ENCODE assay signal across 14 cellular contexts in the genomic region with DNA sequence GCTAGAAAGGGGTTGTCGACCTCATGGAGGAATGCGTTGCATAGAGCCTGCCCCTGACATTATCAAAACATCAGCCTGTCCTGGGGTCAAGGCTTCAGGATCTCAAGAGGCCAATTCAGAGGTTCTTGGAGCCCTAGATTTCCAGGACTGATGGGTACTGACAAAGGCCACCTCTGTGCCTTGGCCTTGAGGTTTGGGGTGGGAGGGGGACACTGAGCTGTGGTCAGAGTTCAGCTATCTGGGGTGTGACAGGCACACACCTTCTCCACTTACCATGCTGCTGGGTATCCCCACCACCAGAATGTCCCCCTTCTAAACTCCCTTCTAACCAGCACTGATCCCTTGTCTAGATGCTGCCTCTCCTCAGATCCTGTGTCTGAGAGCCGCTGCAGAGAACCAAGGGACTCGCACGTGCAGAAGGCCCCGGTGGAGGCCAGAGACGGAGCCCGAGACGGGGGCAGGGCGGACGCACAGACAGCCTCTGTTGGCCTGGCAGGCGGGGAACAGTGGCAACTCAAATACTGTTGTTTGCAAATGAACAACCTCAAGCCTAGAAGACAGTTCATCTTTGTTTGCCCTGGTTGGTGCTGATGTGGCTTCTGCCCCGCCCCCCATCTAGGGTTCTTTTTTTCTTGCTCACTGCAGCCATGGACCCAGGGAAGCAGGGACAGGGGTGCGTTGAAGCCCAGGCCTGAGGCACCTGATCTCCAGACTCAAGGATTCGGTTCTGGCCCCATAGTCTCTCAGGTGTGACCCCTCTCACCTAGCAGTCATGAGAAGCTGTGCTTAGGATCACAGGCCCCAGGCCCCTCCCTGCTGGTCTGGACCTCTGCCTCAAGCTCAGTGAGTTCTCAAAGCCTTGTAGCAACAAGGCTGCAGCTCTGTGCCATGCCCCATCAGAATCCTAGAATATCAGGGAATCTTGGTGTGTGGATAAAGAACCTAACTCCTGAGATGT. TPM values are rescaled to one million over a fixed set of nuclear protein-coding genes. Genes with fewer than 3 reads are reported as not detected.
DNase-seq lines count a peak whose midpoint lies in the region; ATAC-seq and TF ChIP-seq lines count a peak whose summit lies in the region.
"Had no signal": no experiment of that assay in that cellular context is flagged by ENCODE, and none has a peak within 500 bp of the region (broad histone marks: within the 10 kb centered on the region; RNA-seq: fewer than 3 reads in every experiment).

No MANE protein-coding gene starts in this region.

- H3K4me1 Mint-ChIP-seq in stimulated activated effector memory CD8-positive, alpha-beta T cell treated with anti-CD3 and anti-CD28 coated beads, Interleukin-12 subunit alpha, Interleukin-12 subunit beta, amount 100 ng/mL, for 72 hours: peaks cover 20% of the 10 kb centered on the region

- H3K36me3 Mint-ChIP-seq in stimulated activated effector memory CD8-positive, alpha-beta T cell treated with anti-CD3 and anti-CD28 coated beads, Interleukin-12 subunit alpha, Interleukin-12 subunit beta, amount 100 ng/mL, for 72 hours: peaks cover 1% of the 10 kb centered on the region
- H3K36me3 Mint-ChIP-seq in activated naive CD4-positive, alpha-beta T cell treated with anti-CD3 and anti-CD28 coated beads, Interleukin-2, amount 50 U/mL, for 72 hours: no peaks in the 10 kb centered on the region

- H3K23ac ChIP-seq in mesenchymal stem cell (ENCODE audit: low read length in 2 of 2): no peak overlapping the region

- WGBS in mesenchymal stem cell: 87% methylated on average over 15 of the region's 15 CpGs

- H2BK12ac ChIP-seq in mesenchymal stem cell (ENCODE audit: low read length in 2 of 2): no peak overlapping the region

- DNase-seq in C1 segment of cervical spinal cord (lab: John Stamatoyannopoulos, UW) (peak in 12 of 14 donors; percentile 17 to 92 (median 76)), ascending aorta (ENCODE audit: low spot score in 2 of 2) (peak in 1 of 2 donors; percentile 58), mesenchymal stem cell (no peak)
- no peak for DNase-seq in stimulated activated effector memory CD8-positive, alpha-beta T cell treated with anti-CD3 and anti-CD28 coated beads, Interleukin-12 subunit alpha, Interleukin-12 subunit beta, amount 100 ng/mL, for 72 hours (ENCODE audit: low spot score in 2 of 2)
- no peak for DNase-seq in activated naive CD4-positive, alpha-beta T cell treated with anti-CD3 and anti-CD28 coated beads, Interleukin-2, amount 50 U/mL, for 72 hours (ENCODE audit: low spot score in 2 of 2)
- DNase-seq: activated CD4-positive, alpha-beta T cell treated with anti-CD3 and anti-CD28 coated beads, Interleukin-2, amount 10 ng/mL, durations not matched to agents 7 days and 5 days; activated T-cell treated with anti-CD3 and anti-CD28 coated beads, Interleukin-2, amount 50 U/mL, for 48 hours; mucosa of descending colon; NCI-H2081; NCI-H82; T-helper 17 cell had no signal

- peak overlapping the region; percentile 35 for H4K91ac ChIP-seq in mesenchymal stem cell (ENCODE audit: low read length)

- intact Hi-C loops in ascending aorta (cut with DNase I): no loop called here

- no peaks in the 10 kb centered on the region for H3K9me3 Mint-ChIP-seq in stimulated activated effector memory CD8-positive, alpha-beta T cell treated with anti-CD3 and anti-CD28 coated beads, Interleukin-12 subunit alpha, Interleukin-12 subunit beta, amount 100 ng/mL, for 72 hours
- H3K9me3 Mint-ChIP-seq in activated naive CD4-positive, alpha-beta T cell treated with anti-CD3 and anti-CD28 coated beads, Interleukin-2, amount 50 U/mL, for 72 hours: no peaks in the 10 kb centered on the region
- H3K9me3 Mint-ChIP-seq: activated CD4-positive, alpha-beta T cell treated with anti-CD3 and anti-CD28 coated beads, Interleukin-2, amount 10 ng/mL, durations not matched to agents 7 days and 5 days had no signal

- no peak overlapping the region for H3K4me3 Mint-ChIP-seq in stimulated activated effector memory CD8-positive, alpha-beta T cell treated with anti-CD3 and anti-CD28 coated beads, Interleukin-12 subunit alpha, Interleukin-12 subunit beta, amount 100 ng/mL, for 72 hours
- H3K4me3 Mint-ChIP-seq: activated CD4-positive, alpha-beta T cell treated with anti-CD3 and anti-CD28 coated beads, Interleukin-2, amount 10 ng/mL, durations not matched to agents 7 days and 5 days; T-helper 17 cell had no signal

- H3K4ac ChIP-seq in mesenchymal stem cell (ENCODE audit: low read depth in 1 of 2, low read length in 2 of 2): no peak overlapping the region

- H2AFZ ChIP-seq in mesenchymal stem cell (ENCODE audit: low read depth, low read length): no peak overlapping the region

- H3K27ac ChIP-seq in ascending aorta: peak overlapping the region; percentile 77 to 84
- no peak overlapping the region for H3K27ac ChIP-seq in mesenchymal stem cell (ENCODE audit: low read length, poor library complexity, severe bottlenecking)

- H2AK5ac ChIP-seq in mesenchymal stem cell (ENCODE audit: low read length, severe bottlenecking): no peak overlapping the region

- no peaks in the 10 kb centered on the region for H3K36me3 ChIP-seq in ascending aorta
- no peaks in the 10 kb centered on the region for H3K36me3 ChIP-seq in mesenchymal stem cell (ENCODE audit: control insufficient read depth in 1 of 2, insufficient read depth in 2 of 2, low read depth in 1 of 2, low read length in 2 of 2)

- H3K18ac ChIP-seq in mesenchymal stem cell (ENCODE audit: low read depth in 1 of 2, low read length in 2 of 2): peak overlapping the region in 1 of 2 experiments; percentile 30

- no peak overlapping the region for H2BK120ac ChIP-seq in mesenchymal stem cell (ENCODE audit: low read depth, low read length)

- H3K27ac Mint-ChIP-seq in stimulated activated effector memory CD8-positive, alpha-beta T cell treated with anti-CD3 and anti-CD28 coated beads, Interleukin-12 subunit alpha, Interleukin-12 subunit beta, amount 100 ng/mL, for 72 hours: peak overlapping the region; percentile 5
- H3K27ac Mint-ChIP-seq in activated naive CD4-positive, alpha-beta T cell treated with anti-CD3 and anti-CD28 coated beads, Interleukin-2, amount 50 U/mL, for 72 hours: no peak overlapping the region
- H3K27ac Mint-ChIP-seq: activated CD4-positive, alpha-beta T cell treated with anti-CD3 and anti-CD28 coated beads, Interleukin-2, amount 10 ng/mL, durations not matched to agents 7 days and 5 days; T-helper 17 cell had no signal

- H3K27me3 ChIP-seq in ascending aorta (no peaks in the 10 kb centered on the region), mesenchymal stem cell (ENCODE audit: control insufficient read depth in 1 of 2, insufficient read depth in 1 of 2, low read length in 2 of 2) (no peaks in the 10 kb centered on the region)

- no peak for TF ChIP-seq CTCF in ascending aorta (IDR thresholded peaks at IDR 0.05)

- H3K4me1 ChIP-seq in ascending aorta: peaks cover 9 to 31% of the 10 kb centered on the region in 2 donors
- H3K4me1 ChIP-seq in mesenchymal stem cell (ENCODE audit: control insufficient read depth, insufficient read depth, low read depth, low read length): peaks cover 23% of the 10 kb centered on the region

- no peak for ATAC-seq in stimulated activated effector memory CD8-positive, alpha-beta T cell treated with anti-CD3 and anti-CD28 coated beads, Interleukin-12 subunit alpha, Interleukin-12 subunit beta, amount 100 ng/mL, for 72 hours
- ATAC-seq in HG03378 (IDR thresholded peaks at IDR 0.05; ENCODE audit: unreplicated experiment) (no peak), HG03571 (IDR thresholded peaks at IDR 0.05; ENCODE audit: unreplicated experiment) (no peak), GM21576 (IDR thresholded peaks at IDR 0.05; ENCODE audit: unreplicated experiment) (no peak)
- no peak for ATAC-seq in activated naive CD4-positive, alpha-beta T cell treated with anti-CD3 and anti-CD28 coated beads, Interleukin-2, amount 50 U/mL, for 72 hours
- ATAC-seq: mucosa of descending colon, T-helper 17 cell had no signal

- H2BK15ac ChIP-seq in mesenchymal stem cell (ENCODE audit: low read depth, poor library complexity, severe bottlenecking): no peak overlapping the region

- H3K79me1 ChIP-seq in mesenchymal stem cell (replicated peaks; ENCODE audit: low read length, poor library complexity, severe bottlenecking): no peaks in the 10 kb centered on the region

- H3K4me2 ChIP-seq in mesenchymal stem cell (ENCODE audit: low read length, poor library complexity, severe bottlenecking): no peak overlapping the region

- no peak overlapping the region for H3K14ac ChIP-seq in mesenchymal stem cell (ENCODE audit: low read length in 2 of 2)

- no peak overlapping the region for H2BK5ac ChIP-seq in mesenchymal stem cell (ENCODE audit: low read depth, low read length, poor library complexity, severe bottlenecking)

- H3K4me3 ChIP-seq in ascending aorta (no peak overlapping the region), mesenchymal stem cell (ENCODE audit: insufficient read depth in 1 of 2, low read depth in 1 of 2, low read length in 2 of 2) (no peak overlapping the region)
- H3K4me3 ChIP-seq: mucosa of descending colon had no signal

- H4K8ac ChIP-seq in mesenchymal stem cell (ENCODE audit: low read length): no peak overlapping the region

- no peak overlapping the region for H3K9ac ChIP-seq in mesenchymal stem cell (ENCODE audit: low read length)

- H3K9me3 ChIP-seq in ascending aorta (no peaks in the 10 kb centered on the region), mesenchymal stem cell (ENCODE audit: control insufficient read depth, low read length) (no peaks in the 10 kb centered on the region)
- H3K9me3 ChIP-seq: mucosa of descending colon had no signal

RNA-seq across cellular contexts. Expression of a gene that starts 28.1 kb away (rescaled TPM):
- 140 TPM for total RNA-seq in ascending aorta
- polyA plus RNA-seq in mesenchymal stem cell (2013, experiment 1 of 2): 111 TPM
- polyA plus RNA-seq in mesenchymal stem cell (2013, experiment 2 of 2): 109 TPM
- 10 to 100 TPM; 13.7 to 19.9 TPM for total RNA-seq in activated naive CD4-positive, alpha-beta T cell treated with anti-CD3 and anti-CD28 coated beads, Interleukin-2, amount 50 U/mL, for 72 hours

Comparison
In these comparisons a context has a peak if more than half of its experiments do, and no peak if none do; other contexts are left out.
1. DNase-seq: peak in C1 segment of cervical spinal cord (12 of 14); none in mesenchymal stem cell (single experiment), stimulated activated effector memory CD8-positive, alpha-beta T cell treated with anti-CD3 and anti-CD28 coated beads, Interleukin-12 subunit alpha, Interleukin-12 subunit beta, amount 100 ng/mL, for 72 hours (0 of 2) and activated naive CD4-positive, alpha-beta T cell treated with anti-CD3 and anti-CD28 coated beads, Interleukin-2, amount 50 U/mL, for 72 hours (0 of 2).